8 cellular contexts compared by ENCODE assay signal in genomic region chr12:57109207-57110160, GRCh38. TPM values are rescaled to one million over a fixed set of nuclear protein-coding genes. Genes with fewer than 3 reads are reported as not detected.
DNase-seq lines count a peak whose midpoint lies in the region; ATAC-seq and TF ChIP-seq lines count a peak whose summit lies in the region.

No MANE protein-coding gene starts in this region.

- H3K4me3 ChIP-seq in adipocyte (ENCODE audit: low read length) (peak overlapping the region; percentile 87), left lung (peak overlapping the region; percentile 81 to 96), suprapubic skin (peak overlapping the region; percentile 86)

- H3K36me3 Mint-ChIP-seq in T-helper 1 cell treated with Interleukin-12 subunit alpha and Interleukin-12 subunit beta and Interleukin-4 antibody, amounts not matched to agents 30 μg/mL and 1 μg/mL, for 36 hours (ENCODE audit: low read depth) = peaks cover 19% of the 10 kb centered on the region

- no peak for TF ChIP-seq POLR2A in suprapubic skin (IDR thresholded peaks at IDR 0.05)

- WGBS in suprapubic skin = 48% methylated on average over 8 of the region's 8 CpGs

- H3K4me3 Mint-ChIP-seq in T-helper 1 cell treated with Interleukin-12 subunit alpha and Interleukin-12 subunit beta and Interleukin-4 antibody, amounts not matched to agents 30 μg/mL and 1 μg/mL, for 36 hours = peak overlapping the region; percentile 97

- H3K27ac ChIP-seq in left lung (peak overlapping the region; percentile 100), suprapubic skin (peak overlapping the region; percentile 94)

- H3K36me3 ChIP-seq in adipocyte (ENCODE audit: control insufficient read depth, insufficient read depth, low read length, severe bottlenecking) = peaks cover 34% of the 10 kb centered on the region
- H3K36me3 ChIP-seq in left lung = peaks cover 0 to 41% of the 10 kb centered on the region in 2 donors
- peaks cover 33% of the 10 kb centered on the region for H3K36me3 ChIP-seq in suprapubic skin

- H3K4me1 ChIP-seq in adipocyte (ENCODE audit: control insufficient read depth, insufficient read depth, low read length) (peaks cover 32% of the 10 kb centered on the region), left lung (peaks cover 15 to 53% of the 10 kb centered on the region in 2 donors), suprapubic skin (peaks cover 47% of the 10 kb centered on the region)

- peak overlapping the region; percentile 99 for H3K9ac ChIP-seq in adipocyte (ENCODE audit: low read length)

- H3K9me3 Mint-ChIP-seq in T-helper 1 cell treated with Interleukin-12 subunit alpha and Interleukin-12 subunit beta and Interleukin-4 antibody, amounts not matched to agents 30 μg/mL and 1 μg/mL, for 36 hours = no peaks in the 10 kb centered on the region

- ATAC-seq in left lung (no peak), HG03521 (IDR thresholded peaks at IDR 0.05; ENCODE audit: unreplicated experiment) (no peak), HG03196 (IDR thresholded peaks at IDR 0.05; ENCODE audit: unreplicated experiment) (no peak)

- TF ChIP-seq CTCF in left lung (IDR thresholded peaks at IDR 0.05) = no peak
- no peak for TF ChIP-seq CTCF in suprapubic skin (IDR thresholded peaks at IDR 0.05)

- H3K27me3 ChIP-seq in adipocyte (replicated peaks; ENCODE audit: control insufficient read depth, insufficient read depth, low read length) (no peaks in the 10 kb centered on the region), left lung (no peaks in the 10 kb centered on the region), suprapubic skin (no peaks in the 10 kb centered on the region)

- H3K27ac Mint-ChIP-seq in T-helper 1 cell treated with Interleukin-12 subunit alpha and Interleukin-12 subunit beta and Interleukin-4 antibody, amounts not matched to agents 30 μg/mL and 1 μg/mL, for 36 hours = peak overlapping the region; percentile 95

- no peak for DNase-seq in T-helper 1 cell
- no peak for DNase-seq in adipocyte (ENCODE audit: low read depth)
- no peak for DNase-seq in left lung
- no peak for DNase-seq in suprapubic skin (ENCODE audit: low spot score in 2 of 2)
- no peak for DNase-seq in NOMO-1 treated with dmso at 0.1 percent for 144 hours (lab: John Stamatoyannopoulos, UW; ENCODE audit: unreplicated experiment)

- H3K4me1 Mint-ChIP-seq in T-helper 1 cell treated with Interleukin-12 subunit alpha and Interleukin-12 subunit beta and Interleukin-4 antibody, amounts not matched to agents 30 μg/mL and 1 μg/mL, for 36 hours (ENCODE audit: low read depth) = peaks cover 35% of the 10 kb centered on the region

- H3K9me3 ChIP-seq in adipocyte (ENCODE audit: control insufficient read depth, low read length) = no peaks in the 10 kb centered on the region
- no peaks in the 10 kb centered on the region for H3K9me3 ChIP-seq in left lung
- H3K9me3 ChIP-seq in suprapubic skin = no peaks in the 10 kb centered on the region

- no peak for TF ChIP-seq EP300 in suprapubic skin (IDR thresholded peaks at IDR 0.05)

- no peaks in the 10 kb centered on the region for H3K27me3 Mint-ChIP-seq in T-helper 1 cell treated with Interleukin-12 subunit alpha and Interleukin-12 subunit beta and Interleukin-4 antibody, amounts not matched to agents 30 μg/mL and 1 μg/mL, for 36 hours (ENCODE audit: low read depth)

- intact Hi-C loops in left lung (cut with DNase I) = no loop called here

RNA-seq across cellular contexts. Expression of gene STAT6, which starts 1.7 kb away (rescaled TPM):
- total RNA-seq in left lung = 100 to 1,000 TPM; 200 to 237 TPM
- total RNA-seq in suprapubic skin = 100 to 1,000 TPM; 140 to 348 (median 183) TPM

RNA-seq across cellular contexts. Expression of gene LRP1, which starts 18.8 kb away (rescaled TPM):
- total RNA-seq in left lung (100 to 1,000 TPM; 228 to 325 TPM), suprapubic skin (100 to 1,000 TPM in 2 of 4 donors, 10 to 100 TPM in 2; 83.1 to 149 (median 106) TPM)

RNA-seq across cellular contexts. Expression of gene NAB2, which starts 20.6 kb away (rescaled TPM):
- 10 to 100 TPM; 28.4 to 40.1 TPM for total RNA-seq in left lung
- 10 to 100 TPM; 28.2 to 52.5 (median 36.9) TPM for total RNA-seq in suprapubic skin

RNA-seq across cellular contexts. Expression of gene NEMP1, which starts 30.9 kb away (rescaled TPM):
- total RNA-seq in left lung (10 to 100 TPM; 16.4 to 17.9 TPM), suprapubic skin (10 to 100 TPM in 2 of 4 donors, 1 to 10 TPM in 2; 6.5 to 31.2 (median 9.5) TPM)

RNA-seq across cellular contexts. Expression of gene LRP1-AS, which starts 37.9 kb away (rescaled TPM):
- not detected for total RNA-seq in left lung
- total RNA-seq in suprapubic skin = not detected
